Comparison of ENCODE assay signal across 2 cellular contexts in the genomic region with DNA sequence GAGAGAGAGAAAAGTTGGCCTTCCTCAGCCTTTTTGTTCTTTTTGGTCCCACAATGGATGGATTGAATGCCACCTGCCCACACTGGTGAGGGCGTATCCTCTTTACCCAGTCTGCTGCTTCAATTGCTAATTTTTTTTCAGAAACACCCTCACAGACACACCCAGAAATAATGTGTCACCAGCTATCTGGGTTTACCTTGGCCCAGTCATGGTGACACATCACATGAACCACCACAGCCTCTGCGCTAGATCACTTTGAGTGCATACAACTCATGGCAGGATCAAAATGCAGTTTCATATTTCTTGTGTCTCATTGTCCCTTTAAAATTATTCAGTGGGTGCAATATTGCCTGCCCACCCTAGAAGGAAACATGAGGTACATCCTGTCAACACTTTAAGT.
TF ChIP-seq lines count a peak whose summit lies in the region.

No MANE protein-coding gene starts in this region.

TF ChIP-seq in HEK293, 187 proteins besides CTCF, POLR2A, EP300 and RAD21:
- TF ChIP-seq, protein P1, sequence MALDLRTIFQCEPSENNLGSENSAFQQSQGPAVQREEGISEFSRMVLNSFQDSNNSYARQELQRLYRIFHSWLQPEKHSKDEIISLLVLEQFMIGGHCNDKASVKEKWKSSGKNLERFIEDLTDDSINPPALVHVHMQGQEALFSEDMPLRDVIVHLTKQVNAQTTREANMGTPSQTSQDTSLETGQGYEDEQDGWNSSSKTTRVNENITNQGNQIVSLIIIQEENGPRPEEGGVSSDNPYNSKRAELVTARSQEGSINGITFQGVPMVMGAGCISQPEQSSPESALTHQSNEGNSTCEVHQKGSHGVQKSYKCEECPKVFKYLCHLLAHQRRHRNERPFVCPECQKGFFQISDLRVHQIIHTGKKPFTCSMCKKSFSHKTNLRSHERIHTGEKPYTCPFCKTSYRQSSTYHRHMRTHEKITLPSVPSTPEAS (tag by site-specific recombination; IDR thresholded peaks at IDR 0.05): no peak
- peak; percentile 31; the same call in 1 of the 2 replicates for TF ChIP-seq KLF1 (tag by site-specific recombination; IDR thresholded peaks at IDR 0.05)
- no peak for TF ChIP-seq ZNF138 (tag by site-specific recombination; IDR thresholded peaks at IDR 0.05; ENCODE audit: borderline replicate concordance)

TF ChIP-seq in K562, 482 proteins besides CTCF, POLR2A, EP300 and RAD21 (continued from another document):
- TF ChIP-seq ETS1 (conservative IDR thresholded peaks at IDR 0.05; ENCODE audit: control insufficient read depth, low read depth, low read length): no peak
- TF ChIP-seq MAFG (tag; conservative IDR thresholded peaks at IDR 0.05): peak; percentile 50
- TF ChIP-seq C11orf30 (IDR thresholded peaks at IDR 0.05; ENCODE audit: low read depth): peak; percentile 13; the same call in 1 of the 2 replicates
- TF ChIP-seq, protein P2, sequence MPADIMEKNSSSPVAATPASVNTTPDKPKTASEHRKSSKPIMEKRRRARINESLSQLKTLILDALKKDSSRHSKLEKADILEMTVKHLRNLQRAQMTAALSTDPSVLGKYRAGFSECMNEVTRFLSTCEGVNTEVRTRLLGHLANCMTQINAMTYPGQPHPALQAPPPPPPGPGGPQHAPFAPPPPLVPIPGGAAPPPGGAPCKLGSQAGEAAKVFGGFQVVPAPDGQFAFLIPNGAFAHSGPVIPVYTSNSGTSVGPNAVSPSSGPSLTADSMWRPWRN (IDR thresholded peaks at IDR 0.05; ENCODE audit: low read depth): no peak
